ENCODE assay signal across 8 cellular contexts in genomic region chr10:50788951-50789904, GRCh38. TPM values are rescaled to one million over a fixed set of nuclear protein-coding genes. Genes with fewer than 3 reads are reported as not detected.
DNase-seq lines count a peak whose midpoint lies in the region; ATAC-seq, FAIRE-seq and TF ChIP-seq lines count a peak whose summit lies in the region.

No MANE protein-coding gene starts in this region.

- TF ChIP-seq CTCF in A673 (conservative IDR thresholded peaks at IDR 0.05; ENCODE audit: low read depth, low read length) (peak; percentile 59), WERI-Rb-1 (IDR thresholded peaks at IDR 0.05; ENCODE audit: low read depth, low read length) (no peak)

- H3K27me3 ChIP-seq in A673 (replicated peaks; ENCODE audit: insufficient read depth, low read depth, low read length, poor library complexity): peaks cover 4% of the 10 kb centered on the region
- H3K27me3 ChIP-seq in WERI-Rb-1 (ENCODE audit: insufficient read depth, low read depth, severe bottlenecking): no peaks in the 10 kb centered on the region
- no peaks in the 10 kb centered on the region for H3K27me3 ChIP-seq in aorta (ENCODE audit: control insufficient read depth in 1 of 2, insufficient read depth in 2 of 2, low read length in 1 of 2)

- CTCF ChIA-PET in A673 (lab: Charles Lee): interaction anchor here (0.8 kb wide), 1 partner anchor 202 kb away, joined by 3 read pairs; no protein-coding TSS in a partner anchor

- intact Hi-C loops in A673 (cut with micrococcal nuclease; ENCODE audit: unreplicated experiment) (loop anchor here (2.0 to 10.0 kb wide), 3 partner anchors 102 to 636 kb away; no protein-coding TSS in a partner anchor), aorta (cut with DNase I) (no loop called here)

- H3K4me3 ChIP-seq in A673 (ENCODE audit: low read depth, low read length, poor library complexity, severe bottlenecking): no peak overlapping the region
- no peak overlapping the region for H3K4me3 ChIP-seq in WERI-Rb-1 (ENCODE audit: low read depth, low read length)
- H3K4me3 ChIP-seq in aorta (ENCODE audit: low read length in 2 of 2): no peak overlapping the region

- FAIRE-seq in GM19239 (lab: Jason Lieb, UNC): peak; percentile 18

- BruUV-seq in A673 (replicated peaks; lab: Mats Ljungman, UMichigan): no TSS peak

- no peak for ATAC-seq in aorta (ENCODE audit: low FRiP score)

- 45 to 48% methylated on average over 1 of the region's 1 CpG for WGBS in aorta, 2 donors

- DNase-seq in A673 (ENCODE audit: low spot score) (peak; percentile 80), GM19239 (ENCODE audit: insufficient read length, low spot score) (no peak), RPMI7951 (ENCODE audit: low read depth) (peak; percentile 38), hepatic stellate cell (ENCODE audit: low spot score) (peak; percentile 42), cerebellar nuclear complex (lab: John Stamatoyannopoulos, UW) (no peak), WERI-Rb-1 (no peak), C1 segment of cervical spinal cord (lab: John Stamatoyannopoulos, UW) (no peak), aorta (no peak)

- H3K36me3 ChIP-seq in A673 (ENCODE audit: insufficient read depth, low read length, poor library complexity, severe bottlenecking): no peaks in the 10 kb centered on the region
- H3K36me3 ChIP-seq in WERI-Rb-1: no peaks in the 10 kb centered on the region
- H3K36me3 ChIP-seq in aorta (ENCODE audit: control insufficient read depth in 1 of 2, insufficient read depth in 2 of 2, low read length in 1 of 2): no peaks in the 10 kb centered on the region

- POLR2A ChIA-PET in A673 (lab: Charles Lee; ENCODE audit: low non-redundant PET): no interaction called here

- H3K9me3 ChIP-seq in A673 (ENCODE audit: low read depth, low read length, poor library complexity, severe bottlenecking) (no peaks in the 10 kb centered on the region), WERI-Rb-1 (ENCODE audit: severe bottlenecking) (no peaks in the 10 kb centered on the region), aorta (ENCODE audit: control insufficient read depth, low read length) (no peaks in the 10 kb centered on the region)

- no peak overlapping the region for H3K27ac ChIP-seq in A673 (ENCODE audit: low read depth, low read length, poor library complexity, severe bottlenecking)
- no peak overlapping the region for H3K27ac ChIP-seq in WERI-Rb-1
- no peak overlapping the region for H3K27ac ChIP-seq in aorta (ENCODE audit: low read depth in 1 of 2, low read length in 2 of 2)

- H3K4me1 ChIP-seq in A673 (ENCODE audit: insufficient read depth, low read length, poor library complexity, severe bottlenecking): peaks cover 8% of the 10 kb centered on the region
- no peaks in the 10 kb centered on the region for H3K4me1 ChIP-seq in aorta (ENCODE audit: control insufficient read depth in 1 of 2, insufficient read depth in 2 of 2, low read length in 2 of 2)

RNA-seq across cellular contexts. Expression of gene ASAH2B, which starts 49.5 kb away (rescaled TPM):
- total RNA-seq in A673 (2021) (5.3 and 6.8 TPM in 2 replicates), aorta (1 to 10 TPM; 2.0 to 2.9 TPM)
- 3.2 and 6.6 TPM in 2 replicates for total RNA-seq in RPMI7951 (2014; rRNA removed; shearing (Covaris generic))
- polyA plus RNA-seq in aorta: 1 to 10 TPM; 1.5 to 2.6 TPM

Comparison
In these comparisons a context has a peak if more than half of its experiments do, and no peak if none do; other contexts are left out.
1. DNase-seq: peak in A673 (single experiment), RPMI7951 (single experiment) and hepatic stellate cell (single experiment); none in GM19239 (single experiment), cerebellar nuclear complex (0 of 2), WERI-Rb-1 (single experiment), C1 segment of cervical spinal cord (0 of 14) and aorta (0 of 2).